Comparison of ENCODE assay signal across 1 cellular context in the genomic region with DNA sequence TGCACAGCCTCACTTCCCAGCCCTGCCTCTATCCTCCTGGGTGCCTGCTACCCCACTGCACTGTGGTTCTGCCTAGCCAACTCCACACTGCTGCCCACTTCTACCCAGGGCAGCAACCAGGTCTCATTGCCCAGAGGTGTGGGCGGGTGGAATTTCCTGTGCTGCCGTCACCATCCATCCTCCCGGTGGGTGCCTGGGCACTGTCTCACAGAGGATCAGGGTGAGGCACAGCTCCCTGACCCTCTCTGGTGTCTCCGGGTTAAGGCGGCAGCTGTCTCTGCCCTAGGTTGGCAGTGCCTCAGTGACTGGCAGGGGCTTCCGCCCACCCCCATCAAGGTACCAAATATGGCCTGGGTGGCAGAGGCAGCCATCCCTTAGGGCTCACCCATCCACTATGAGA.
TF ChIP-seq lines count a peak whose summit lies in the region.

No MANE protein-coding gene starts in this region.

TF ChIP-seq in HepG2, 621 proteins besides CTCF, POLR2A, EP300 and RAD21 (continued from another document):
- TF ChIP-seq, protein P1, sequence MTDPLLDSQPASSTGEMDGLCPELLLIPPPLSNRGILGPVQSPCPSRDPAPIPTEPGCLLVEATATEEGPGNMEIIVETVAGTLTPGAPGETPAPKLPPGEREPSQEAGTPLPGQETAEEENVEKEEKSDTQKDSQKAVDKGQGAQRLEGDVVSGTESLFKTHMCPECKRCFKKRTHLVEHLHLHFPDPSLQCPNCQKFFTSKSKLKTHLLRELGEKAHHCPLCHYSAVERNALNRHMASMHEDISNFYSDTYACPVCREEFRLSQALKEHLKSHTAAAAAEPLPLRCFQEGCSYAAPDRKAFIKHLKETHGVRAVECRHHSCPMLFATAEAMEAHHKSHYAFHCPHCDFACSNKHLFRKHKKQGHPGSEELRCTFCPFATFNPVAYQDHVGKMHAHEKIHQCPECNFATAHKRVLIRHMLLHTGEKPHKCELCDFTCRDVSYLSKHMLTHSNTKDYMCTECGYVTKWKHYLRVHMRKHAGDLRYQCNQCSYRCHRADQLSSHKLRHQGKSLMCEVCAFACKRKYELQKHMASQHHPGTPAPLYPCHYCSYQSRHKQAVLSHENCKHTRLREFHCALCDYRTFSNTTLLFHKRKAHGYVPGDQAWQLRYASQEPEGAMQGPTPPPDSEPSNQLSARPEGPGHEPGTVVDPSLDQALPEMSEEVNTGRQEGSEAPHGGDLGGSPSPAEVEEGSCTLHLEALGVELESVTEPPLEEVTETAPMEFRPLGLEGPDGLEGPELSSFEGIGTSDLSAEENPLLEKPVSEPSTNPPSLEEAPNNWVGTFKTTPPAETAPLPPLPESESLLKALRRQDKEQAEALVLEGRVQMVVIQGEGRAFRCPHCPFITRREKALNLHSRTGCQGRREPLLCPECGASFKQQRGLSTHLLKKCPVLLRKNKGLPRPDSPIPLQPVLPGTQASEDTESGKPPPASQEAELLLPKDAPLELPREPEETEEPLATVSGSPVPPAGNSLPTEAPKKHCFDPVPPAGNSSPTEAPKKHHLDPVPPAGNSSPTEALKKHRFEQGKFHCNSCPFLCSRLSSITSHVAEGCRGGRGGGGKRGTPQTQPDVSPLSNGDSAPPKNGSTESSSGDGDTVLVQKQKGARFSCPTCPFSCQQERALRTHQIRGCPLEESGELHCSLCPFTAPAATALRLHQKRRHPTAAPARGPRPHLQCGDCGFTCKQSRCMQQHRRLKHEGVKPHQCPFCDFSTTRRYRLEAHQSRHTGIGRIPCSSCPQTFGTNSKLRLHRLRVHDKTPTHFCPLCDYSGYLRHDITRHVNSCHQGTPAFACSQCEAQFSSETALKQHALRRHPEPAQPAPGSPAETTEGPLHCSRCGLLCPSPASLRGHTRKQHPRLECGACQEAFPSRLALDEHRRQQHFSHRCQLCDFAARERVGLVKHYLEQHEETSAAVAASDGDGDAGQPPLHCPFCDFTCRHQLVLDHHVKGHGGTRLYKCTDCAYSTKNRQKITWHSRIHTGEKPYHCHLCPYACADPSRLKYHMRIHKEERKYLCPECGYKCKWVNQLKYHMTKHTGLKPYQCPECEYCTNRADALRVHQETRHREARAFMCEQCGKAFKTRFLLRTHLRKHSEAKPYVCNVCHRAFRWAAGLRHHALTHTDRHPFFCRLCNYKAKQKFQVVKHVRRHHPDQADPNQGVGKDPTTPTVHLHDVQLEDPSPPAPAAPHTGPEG (CRISPR knock-in tag; IDR thresholded peaks at IDR 0.05), result no peak
- TF ChIP-seq SMARCE1 (IDR thresholded peaks at IDR 0.05; ENCODE audit: borderline replicate concordance), result no peak
- no peak for TF ChIP-seq HNRNPH1 (optimal IDR thresholded peaks at IDR 0.05; ENCODE audit: low read depth, low read length)
- no peak for TF ChIP-seq ZNF558 (CRISPR knock-in tag; IDR thresholded peaks at IDR 0.05; ENCODE audit: borderline replicate concordance)
- no peak for TF ChIP-seq ZFP1 (CRISPR knock-in tag; IDR thresholded peaks at IDR 0.05)
